Comparison of ENCODE assay signal across 2 cellular contexts in the genomic region with DNA sequence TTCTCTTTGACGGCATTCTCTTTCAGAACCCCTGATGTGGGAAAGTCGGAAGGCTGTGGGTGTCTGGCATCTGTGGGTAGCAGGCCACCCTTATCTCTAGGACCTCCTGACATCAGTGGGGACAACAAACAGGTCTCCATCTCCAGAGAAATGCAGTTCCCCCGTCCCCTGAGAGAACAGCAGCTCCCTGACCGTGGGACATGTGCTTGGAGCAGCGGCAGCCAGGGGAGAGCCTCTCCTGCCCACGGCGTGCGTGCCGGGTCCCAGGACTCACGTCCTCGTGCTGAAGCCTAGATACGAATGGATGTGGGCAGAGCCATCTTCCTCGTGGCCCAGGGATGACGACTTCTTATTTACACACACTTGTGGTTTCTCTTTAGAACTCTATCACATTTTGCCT.
TF ChIP-seq lines count a peak whose summit lies in the region.

No MANE protein-coding gene starts in this region.

TF ChIP-seq in HEK293, 187 proteins besides CTCF, POLR2A, EP300 and RAD21:
- TF ChIP-seq MYNN (tag by site-specific recombination; IDR thresholded peaks at IDR 0.05; ENCODE audit: borderline replicate concordance): no peak
- TF ChIP-seq MEIS1 (CRISPR knock-in tag; IDR thresholded peaks at IDR 0.05; ENCODE audit: borderline replicate concordance): no peak
- TF ChIP-seq, protein P1, sequence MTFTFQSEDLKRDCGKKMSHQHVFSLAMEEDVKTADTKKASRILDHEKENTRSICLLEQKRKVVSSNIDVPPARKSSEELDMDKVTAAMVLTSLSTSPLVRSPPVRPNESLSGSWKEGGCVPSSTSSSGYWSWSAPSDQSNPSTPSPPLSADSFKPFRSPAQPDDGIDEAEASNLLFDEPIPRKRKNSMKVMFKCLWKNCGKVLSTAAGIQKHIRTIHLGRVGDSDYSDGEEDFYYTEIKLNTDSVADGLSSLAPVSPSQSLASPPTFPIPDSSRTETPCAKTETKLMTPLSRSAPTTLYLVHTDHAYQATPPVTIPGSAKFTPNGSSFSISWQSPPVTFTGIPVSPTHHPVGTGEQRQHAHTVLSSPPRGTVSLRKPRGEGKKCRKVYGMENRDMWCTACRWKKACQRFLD (tag by site-specific recombination; IDR thresholded peaks at IDR 0.05): no peak
- TF ChIP-seq EGR2 (tag by site-specific recombination; IDR thresholded peaks at IDR 0.05; ENCODE audit: low read depth): peak; percentile 39; the same call in 1 of the 2 replicates
- TF ChIP-seq ZNF37A (tag by site-specific recombination; IDR thresholded peaks at IDR 0.05): no peak
- TF ChIP-seq ZNF664 (tag by site-specific recombination; IDR thresholded peaks at IDR 0.05): no peak
- peak; percentile 25; the same call in 1 of the 2 replicates for TF ChIP-seq ZFHX2 (tag by site-specific recombination; conservative IDR thresholded peaks at IDR 0.05)
- no peak for TF ChIP-seq ZNF274 (IDR thresholded peaks at IDR 0.05; ENCODE audit: low read length)
- TF ChIP-seq ZNF274 (tag by site-specific recombination; IDR thresholded peaks at IDR 0.05; ENCODE audit: borderline replicate concordance): no peak

TF ChIP-seq in H1, 55 proteins besides CTCF, POLR2A, EP300 and RAD21:
- TF ChIP-seq CBX5 (IDR thresholded peaks at IDR 0.05; ENCODE audit: low read depth, low read length) (no peak), EZH2 (IDR thresholded peaks at IDR 0.05; ENCODE audit: low read depth, low read length, severe bottlenecking) (no peak), ASH2L (IDR thresholded peaks at IDR 0.05; ENCODE audit: low read length) (no peak), EGR1 (IDR thresholded peaks at IDR 0.05; ENCODE audit: borderline replicate concordance, low read depth, low read length) (no peak), RFX5 (IDR thresholded peaks at IDR 0.05; ENCODE audit: borderline replicate concordance, low read depth, low read length) (no peak), KDM4A (IDR thresholded peaks at IDR 0.05; ENCODE audit: low read depth, low read length, severe bottlenecking) (no peak), NANOG (IDR thresholded peaks at IDR 0.05; ENCODE audit: insufficient read depth, low read depth, low read length, poor library complexity, severe bottlenecking) (no peak), CHD1 (IDR thresholded peaks at IDR 0.05; ENCODE audit: low read depth, low read length) (no peak)
